Comparison of ENCODE assay signal across 8 cellular contexts in the genomic region with DNA sequence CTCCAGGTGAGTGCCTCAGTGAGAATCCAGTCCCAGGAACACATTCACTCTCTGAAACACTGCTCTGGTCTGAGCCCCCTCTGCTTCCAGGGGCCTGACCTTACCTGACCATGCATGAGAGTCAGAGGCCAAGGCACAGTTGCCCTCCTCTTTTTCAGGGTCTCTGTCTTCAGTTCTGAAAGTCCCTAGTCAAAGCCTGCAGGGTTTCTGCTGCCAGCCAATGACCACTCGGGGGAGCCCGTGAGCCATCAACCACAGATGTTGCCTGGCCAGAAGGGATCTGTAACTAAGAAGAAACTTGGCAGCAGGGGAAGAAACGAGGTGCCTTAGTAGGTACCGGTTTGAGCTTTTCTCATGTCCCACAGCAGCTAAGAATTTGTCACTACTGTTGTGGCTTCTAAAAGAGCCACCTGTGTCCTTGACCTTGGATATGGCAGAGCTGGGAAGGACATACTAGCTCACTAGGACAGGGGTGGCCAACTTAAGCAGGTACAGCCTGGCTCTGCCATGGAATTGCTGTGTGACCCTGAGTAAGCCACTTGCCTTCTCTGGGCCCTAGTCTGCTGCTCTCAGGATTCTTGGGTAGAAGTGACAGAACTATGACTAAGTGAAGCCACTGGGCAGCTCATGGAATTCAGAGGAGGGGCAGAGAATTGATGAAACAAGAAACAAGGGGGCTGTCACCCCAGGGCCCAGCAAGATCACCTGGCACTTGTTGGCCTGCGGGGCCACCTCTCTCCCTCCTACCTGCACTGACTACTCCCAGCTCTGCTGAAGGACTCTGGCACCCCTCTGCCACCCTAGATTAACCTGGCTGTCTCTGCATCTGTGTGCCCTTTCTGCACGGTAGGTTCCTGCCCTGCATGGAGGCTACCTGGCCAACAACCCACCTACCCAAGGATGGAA.
A peak's percentile ranks its signal among the peaks of the same experiment; 100 is the strongest.
DNase-seq lines count a peak whose midpoint lies in the region; ATAC-seq and TF ChIP-seq lines count a peak whose summit lies in the region.

No MANE protein-coding gene starts in this region.

- no peaks in the 10 kb centered on the region for H3K36me3 ChIP-seq in PC-3 (ENCODE audit: low read depth, low read length)
- H3K36me3 ChIP-seq in suprapubic skin = no peaks in the 10 kb centered on the region

- H3K36me3 Mint-ChIP-seq in activated T-helper 2 cell treated with anti-CD3 and anti-CD28 coated beads, Interferon-gamma antibody, Interleukin-2, Interleukin-4, amounts not matched to agents 10 μg/mL and 5 μg/mL and 100 μg/mL, durations not matched to agents 14 hours and 24 hours and 36 hours (ENCODE audit: low read depth) = no peaks in the 10 kb centered on the region

- no peaks in the 10 kb centered on the region for H3K4me1 Mint-ChIP-seq in activated T-helper 2 cell treated with anti-CD3 and anti-CD28 coated beads, Interferon-gamma antibody, Interleukin-2, Interleukin-4, amounts not matched to agents 10 μg/mL and 5 μg/mL and 100 μg/mL, durations not matched to agents 14 hours and 24 hours and 36 hours (ENCODE audit: low read depth)

- no peaks in the 10 kb centered on the region for H3K9me3 ChIP-seq in PC-3 (ENCODE audit: low read length)
- no peaks in the 10 kb centered on the region for H3K9me3 ChIP-seq in suprapubic skin

- no peak overlapping the region for H3K9ac ChIP-seq in PC-3 (ENCODE audit: low read length)

- no peak overlapping the region for H3K4me3 Mint-ChIP-seq in activated T-helper 2 cell treated with anti-CD3 and anti-CD28 coated beads, Interferon-gamma antibody, Interleukin-2, Interleukin-4, amounts not matched to agents 10 μg/mL and 5 μg/mL and 100 μg/mL, durations not matched to agents 14 hours and 24 hours and 36 hours (ENCODE audit: low read depth)

- peak; percentile 84 for DNase-seq in HT-29 (ENCODE audit: low spot score)
- peak; percentile 72 for DNase-seq in PC-3
- peak; percentile 43 for DNase-seq in activated T-helper 2 cell treated with anti-CD3 and anti-CD28 coated beads, Interferon-gamma antibody, Interleukin-2, Interleukin-4, amounts not matched to agents 10 μg/mL and 5 μg/mL and 100 μg/mL, durations not matched to agents 14 hours and 24 hours and 36 hours (ENCODE audit: low spot score)
- DNase-seq in foreskin keratinocyte = peak in 1 of 2 donors; percentile 37
- peak in 51 of 56 donors; percentile 6 to 87 (median 48) for DNase-seq in nucleus accumbens (lab: John Stamatoyannopoulos, UW)
- peak; percentile 72 to 86 for DNase-seq in suprapubic skin (ENCODE audit: low spot score in 2 of 2)
- DNase-seq in cortex of kidney (lab: John Stamatoyannopoulos, UW) = no peak

- 34% methylated on average over 4 of the region's 6 CpGs for WGBS in suprapubic skin

- BruUV-seq in PC-3 (replicated peaks; lab: Mats Ljungman, UMichigan) = no TSS peak

- TF ChIP-seq CTCF in GM12801 (IDR thresholded peaks at IDR 0.05; ENCODE audit: extremely low read depth, insufficient read length) = peak; percentile 18
- peak; percentile 84 for TF ChIP-seq CTCF in PC-3 (conservative IDR thresholded peaks at IDR 0.05; ENCODE audit: low read depth, low read length)
- TF ChIP-seq CTCF in foreskin keratinocyte (conservative IDR thresholded peaks at IDR 0.05) = peak; percentile 88
- peak; percentile 50 to 86 for TF ChIP-seq CTCF in suprapubic skin (IDR thresholded peaks at IDR 0.05)

- no peak for TF ChIP-seq POLR2A in suprapubic skin (IDR thresholded peaks at IDR 0.05)

- H3K27ac ChIP-seq in PC-3 (ENCODE audit: low read length) (no peak overlapping the region), foreskin keratinocyte (no peak overlapping the region), suprapubic skin (no peak overlapping the region)

- no peak overlapping the region for H2AFZ ChIP-seq in PC-3 (ENCODE audit: low read length)

- H3K4me3 ChIP-seq in PC-3 (ENCODE audit: low read length) (no peak overlapping the region), suprapubic skin (no peak overlapping the region)

- peaks cover 11% of the 10 kb centered on the region for H3K27me3 Mint-ChIP-seq in activated T-helper 2 cell treated with anti-CD3 and anti-CD28 coated beads, Interferon-gamma antibody, Interleukin-2, Interleukin-4, amounts not matched to agents 10 μg/mL and 5 μg/mL and 100 μg/mL, durations not matched to agents 14 hours and 24 hours and 36 hours (ENCODE audit: low read depth)

- intact Hi-C loops in PC-3 (cut with micrococcal nuclease) = loop anchor here (1.0 kb wide), 1 partner anchor 385 kb away; no protein-coding TSS in a partner anchor
- intact Hi-C loops in activated T-helper 2 cell treated with anti-CD3 and anti-CD28 coated beads, Interferon-gamma antibody, Interleukin-2, Interleukin-4, amounts not matched to agents 10 μg/mL and 5 μg/mL and 100 μg/mL, durations not matched to agents 14 hours and 24 hours and 36 hours (cut with micrococcal nuclease) = loop anchor here (1.0 to 2.0 kb wide), 2 partner anchors 385 to 806 kb away; no protein-coding TSS in a partner anchor

- TF ChIP-seq EP300 in suprapubic skin (IDR thresholded peaks at IDR 0.05) = no peak

- H3K27me3 ChIP-seq in PC-3 (ENCODE audit: low read length) = peaks cover 31% of the 10 kb centered on the region
- peaks cover 33% of the 10 kb centered on the region for H3K27me3 ChIP-seq in foreskin keratinocyte
- peaks cover 48% of the 10 kb centered on the region for H3K27me3 ChIP-seq in suprapubic skin

- no peaks in the 10 kb centered on the region for H3K9me2 ChIP-seq in PC-3 (replicated peaks; ENCODE audit: low read length)

- H3K4me1 ChIP-seq in PC-3 (ENCODE audit: insufficient read depth, low read length) (no peaks in the 10 kb centered on the region), foreskin keratinocyte (no peaks in the 10 kb centered on the region), suprapubic skin (peaks cover 13% of the 10 kb centered on the region)

- no peaks in the 10 kb centered on the region for H3K9me3 Mint-ChIP-seq in activated T-helper 2 cell treated with anti-CD3 and anti-CD28 coated beads, Interferon-gamma antibody, Interleukin-2, Interleukin-4, amounts not matched to agents 10 μg/mL and 5 μg/mL and 100 μg/mL, durations not matched to agents 14 hours and 24 hours and 36 hours

- no peaks in the 10 kb centered on the region for H3K79me2 ChIP-seq in PC-3 (ENCODE audit: low read length)

- ATAC-seq in PC-3 (peak; percentile 76), foreskin keratinocyte (peak; percentile 79)

- POLR2A ChIA-PET in PC-3 (lab: Charles Lee; ENCODE audit: unreplicated experiment) = no interaction called here

- no peaks in the 10 kb centered on the region for H3F3A ChIP-seq in PC-3 (ENCODE audit: low read length, unreplicated experiment)

- no peak overlapping the region for H3K27ac Mint-ChIP-seq in activated T-helper 2 cell treated with anti-CD3 and anti-CD28 coated beads, Interferon-gamma antibody, Interleukin-2, Interleukin-4, amounts not matched to agents 10 μg/mL and 5 μg/mL and 100 μg/mL, durations not matched to agents 14 hours and 24 hours and 36 hours

- CTCF ChIA-PET in PC-3 (lab: Charles Lee) = interaction anchor here (0.5 kb wide), 1 partner anchor 24 kb away, joined by 4 read pairs; no protein-coding TSS in a partner anchor

- no peak overlapping the region for H3K4me2 ChIP-seq in PC-3 (ENCODE audit: low read length)

- H4K20me1 ChIP-seq in PC-3 (ENCODE audit: low read length) = no peaks in the 10 kb centered on the region

Comparison
In these comparisons a context has a peak if more than half of its experiments do, and no peak if none do; other contexts are left out.
1. CTCF ChIP-seq: peak in every context shown above with its lines; median percentile 88 in foreskin keratinocyte; 84 in PC-3; 68 in suprapubic skin; 18 in GM12801.